Comparison of ENCODE assay signal across 8 cellular contexts in the genomic region with DNA sequence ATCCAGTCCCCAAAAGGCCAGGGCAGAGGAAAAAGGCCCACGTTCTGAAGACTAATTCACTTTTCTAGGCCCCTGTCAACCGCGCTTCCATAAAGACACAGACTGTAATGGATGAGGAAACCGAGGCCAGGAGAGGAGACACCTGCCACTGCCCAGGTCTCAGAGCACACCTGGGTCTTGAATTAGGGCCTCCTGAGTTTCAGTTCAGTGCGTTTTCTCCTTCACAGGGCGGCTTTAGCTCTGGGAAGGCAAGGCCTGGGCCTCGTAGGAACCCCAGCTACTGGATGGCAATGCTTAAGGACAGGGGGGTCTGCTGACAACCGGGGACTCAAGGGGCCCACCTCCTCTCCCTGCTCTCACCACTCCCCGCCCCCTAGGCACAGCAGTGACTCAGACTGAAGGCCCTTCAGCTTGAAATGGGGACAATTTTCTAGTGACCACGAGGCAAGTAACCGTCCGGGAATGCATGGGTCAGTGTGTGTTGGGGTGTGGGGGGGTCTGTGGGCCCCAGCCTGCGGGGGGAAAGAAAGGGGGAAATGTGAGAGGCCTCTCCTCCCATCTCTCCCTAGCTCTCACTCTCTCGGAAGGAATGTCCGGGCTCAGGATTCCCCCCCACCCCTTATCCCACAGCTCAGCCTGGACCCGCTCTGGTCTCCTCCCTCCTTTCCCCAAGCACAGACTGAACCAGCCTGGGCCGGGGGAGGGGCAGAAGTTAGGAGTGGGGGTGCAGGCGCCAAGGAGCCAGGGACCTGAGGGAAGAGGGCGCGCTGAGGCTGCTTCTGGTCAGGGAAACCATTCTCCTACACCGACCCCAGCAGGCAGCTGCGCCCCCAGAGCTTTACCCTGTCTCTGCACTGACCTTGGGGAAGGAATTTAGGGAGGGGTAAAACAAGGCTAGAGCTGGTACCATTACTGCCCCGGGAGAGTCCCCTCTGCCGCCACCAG. TPM values are rescaled to one million over a fixed set of nuclear protein-coding genes. Genes with fewer than 3 reads are reported as not detected.
DNase-seq lines count a peak whose midpoint lies in the region; ATAC-seq, FAIRE-seq and TF ChIP-seq lines count a peak whose summit lies in the region.

No MANE protein-coding gene starts in this region.

- H3K36me3 Mint-ChIP-seq in activated T-cell treated with anti-CD3 and anti-CD28 coated beads, Interleukin-2, amount 50 U/mL, for 72 hours (ENCODE audit: insufficient read depth in 2 of 2): no peaks in the 10 kb centered on the region
- H3K36me3 Mint-ChIP-seq in type B pancreatic cell: no peaks in the 10 kb centered on the region

- peak overlapping the region in 1 of 2 donors; percentile 34 for H3K27ac ChIP-seq in ascending aorta
- H3K27ac ChIP-seq in kidney (ENCODE audit: low read depth in 2 of 2, low read length in 2 of 2): no peak overlapping the region

- no peaks in the 10 kb centered on the region for H3K9me3 Mint-ChIP-seq in activated T-cell treated with anti-CD3 and anti-CD28 coated beads, Interleukin-2, amount 50 U/mL, for 72 hours
- no peaks in the 10 kb centered on the region for H3K9me3 Mint-ChIP-seq in type B pancreatic cell

- peak in 1 of 2 donors; percentile 13 for ATAC-seq in activated T-cell treated with anti-CD3 and anti-CD28 coated beads, Interleukin-2, amount 50 U/mL, for 72 hours (replicated peaks in 1 of 2)
- no peak for ATAC-seq in GM18870 (IDR thresholded peaks at IDR 0.05; ENCODE audit: unreplicated experiment)

- H3K27me3 ChIP-seq in ascending aorta: no peaks in the 10 kb centered on the region

- peaks cover 15% of the 10 kb centered on the region for H3K4me1 Mint-ChIP-seq in activated T-cell treated with anti-CD3 and anti-CD28 coated beads, Interleukin-2, amount 50 U/mL, for 72 hours (ENCODE audit: low read depth)
- H3K4me1 Mint-ChIP-seq in type B pancreatic cell (ENCODE audit: unreplicated experiment): peaks cover 36% of the 10 kb centered on the region

- H3K9me3 ChIP-seq in ascending aorta: no peaks in the 10 kb centered on the region
- no peaks in the 10 kb centered on the region for H3K9me3 ChIP-seq in kidney (ENCODE audit: control insufficient read depth in 1 of 2, low read length in 2 of 2)

- peak overlapping the region; percentile 91 to 93 for H3K4me3 Mint-ChIP-seq in activated T-cell treated with anti-CD3 and anti-CD28 coated beads, Interleukin-2, amount 50 U/mL, for 72 hours
- peak overlapping the region; percentile 86 for H3K4me3 Mint-ChIP-seq in type B pancreatic cell

- TF ChIP-seq CTCF in ascending aorta (IDR thresholded peaks at IDR 0.05) (no peak), kidney (IDR thresholded peaks at IDR 0.05; ENCODE audit: borderline replicate concordance, extremely low read depth, insufficient read depth) (no peak), type B pancreatic cell (conservative IDR thresholded peaks at IDR 0.05) (no peak)

- intact Hi-C loops in ascending aorta (cut with DNase I) (loop anchor here (1.0 to 10.0 kb wide), 2 partner anchors 51 to 170 kb away; a partner anchor contains a TSS), kidney (cut with DNase I) (no loop called here)

- no peaks in the 10 kb centered on the region for H3K36me3 ChIP-seq in ascending aorta
- H3K36me3 ChIP-seq in kidney (ENCODE audit: control insufficient read depth in 1 of 2, insufficient read depth in 2 of 2, low read length in 2 of 2): no peaks in the 10 kb centered on the region

- H3K4me1 ChIP-seq in ascending aorta (peaks cover 7 to 27% of the 10 kb centered on the region in 2 donors), kidney (ENCODE audit: control insufficient read depth in 1 of 2, insufficient read depth in 1 of 2, low read depth in 1 of 2, low read length in 2 of 2) (peaks cover 0 to 13% of the 10 kb centered on the region in 2 donors)

- FAIRE-seq in kidney (lab: Jason Lieb, UNC): no peak

- peaks cover 9% of the 10 kb centered on the region for H3K27me3 Mint-ChIP-seq in activated T-cell treated with anti-CD3 and anti-CD28 coated beads, Interleukin-2, amount 50 U/mL, for 72 hours (ENCODE audit: low read depth)
- peaks cover 3% of the 10 kb centered on the region for H3K27me3 Mint-ChIP-seq in type B pancreatic cell

- DNase-seq in activated T-cell treated with anti-CD3 and anti-CD28 coated beads, Interleukin-2, amount 50 U/mL, for 72 hours: no peak
- no peak for DNase-seq in activated T-cell treated with anti-CD3 and anti-CD28 coated beads, Interleukin-2, amount 50 U/mL, for 1 hour
- DNase-seq in ascending aorta (ENCODE audit: low spot score in 2 of 2): no peak
- peak; percentile 77 for DNase-seq in kidney
- DNase-seq in type B pancreatic cell (ENCODE audit: extremely low spot score, unreplicated experiment): no peak
- no peak for DNase-seq in activated CD8-positive, alpha-beta memory T cell treated with anti-CD3 and anti-CD28 coated beads, Interleukin-2, amount 50 U/mL, for 48 hours
- DNase-seq in NCI-H1048 (lab: John Stamatoyannopoulos, UW): no peak

- H3K9ac ChIP-seq in kidney (ENCODE audit: low read length in 2 of 2): no peak overlapping the region

- H3K4me3 ChIP-seq in ascending aorta (peak overlapping the region; percentile 52 to 77), kidney (ENCODE audit: low read length in 2 of 2) (peak overlapping the region; percentile 49 to 76)

- no peak overlapping the region for H3K27ac Mint-ChIP-seq in activated T-cell treated with anti-CD3 and anti-CD28 coated beads, Interleukin-2, amount 50 U/mL, for 72 hours
- peak overlapping the region; percentile 55 for H3K27ac Mint-ChIP-seq in type B pancreatic cell

RNA-seq across cellular contexts. Expression of a gene that starts 17.2 kb away (rescaled TPM):
- not detected for total RNA-seq in activated T-cell treated with anti-CD3 and anti-CD28 coated beads, Interleukin-2, amount 50 U/mL, for 72 hours
- 11.4 TPM for total RNA-seq in ascending aorta
- total RNA-seq in kidney: 7.3 TPM
- polyA plus RNA-seq in kidney (ENCODE audit: insufficient read depth, low read depth, low replicate concordance): 2.5 TPM
- 9.8 and 20.8 TPM in 2 replicates for total RNA-seq in type B pancreatic cell (ENCODE audit: low replicate concordance)

RNA-seq across cellular contexts. Expression of a gene that starts 52.6 kb away (rescaled TPM):
- total RNA-seq in activated T-cell treated with anti-CD3 and anti-CD28 coated beads, Interleukin-2, amount 50 U/mL, for 72 hours: 10 to 100 TPM; 84.2 to 94.0 TPM
- 123 TPM for total RNA-seq in ascending aorta
- total RNA-seq in kidney: 50.6 TPM
- polyA plus RNA-seq in kidney (ENCODE audit: insufficient read depth, low read depth, low replicate concordance): 48.5 TPM
- 50.0 and 57.6 TPM in 2 replicates for total RNA-seq in type B pancreatic cell (ENCODE audit: low replicate concordance)
